In the genomic region with DNA sequence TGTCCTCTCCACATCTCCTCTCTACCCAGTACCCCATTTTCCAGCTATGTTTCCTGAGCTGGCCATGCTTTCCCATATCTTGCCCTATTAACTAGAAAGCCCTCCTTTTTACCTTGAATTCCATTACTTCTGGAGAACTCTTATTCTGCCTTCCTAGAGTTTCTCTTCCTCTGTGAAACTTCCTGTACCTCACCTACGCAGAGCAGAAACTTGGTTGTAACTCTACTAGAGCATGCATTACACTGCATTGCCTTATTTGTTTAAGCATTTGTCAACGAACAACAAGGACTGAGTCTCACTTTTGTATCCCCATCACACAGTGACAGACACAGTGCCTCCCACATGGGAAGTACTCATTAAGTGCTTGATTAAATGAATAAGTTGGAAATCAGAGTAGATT, we compare ENCODE assay signal across 11 cellular contexts. TPM values are rescaled to one million over a fixed set of nuclear protein-coding genes. Genes with fewer than 3 reads are reported as not detected.
DNase-seq lines count a peak whose midpoint lies in the region; ATAC-seq, FAIRE-seq and TF ChIP-seq lines count a peak whose summit lies in the region.
"Had no signal": no experiment of that assay in that cellular context is flagged by ENCODE, and none has a peak within 500 bp of the region (broad histone marks: within the 10 kb centered on the region; RNA-seq: fewer than 3 reads in every experiment).

No MANE protein-coding gene starts in this region.

- H3K4me1 ChIP-seq in IMR-90 (ENCODE audit: control insufficient read depth, insufficient read depth, low read length): peaks cover 27% of the 10 kb centered on the region
- H3K4me1 ChIP-seq in lower lobe of right lung: peaks cover 55% of the 10 kb centered on the region

- H2AFZ ChIP-seq in IMR-90 (replicated peaks; ENCODE audit: low read length, poor library complexity): no peak overlapping the region

- peak overlapping the region; percentile 61; the same call in 1 of the 2 replicates for H3K14ac ChIP-seq in IMR-90 (replicated peaks; ENCODE audit: low read depth, low read length)

- H4K5ac ChIP-seq in IMR-90 (ENCODE audit: low read depth, low read length): no peak overlapping the region

- H3K27ac ChIP-seq in AG04450 (ENCODE audit: low read depth, low read length) (peak overlapping the region; percentile 22), IMR-90 (ENCODE audit: insufficient read depth, low read length) (peak overlapping the region; percentile 91; the same call in 1 of the 2 replicates), lower lobe of right lung (peak overlapping the region; percentile 26)

- peak overlapping the region; percentile 6 to 45; a peak in 2 of 4 replicates for H4K8ac ChIP-seq in IMR-90 (ENCODE audit: low read depth in 2 of 2, low read length in 2 of 2)

- peaks cover 10% of the 10 kb centered on the region for H3K4me1 Mint-ChIP-seq in activated naive CD8-positive, alpha-beta T cell treated with anti-CD3 and anti-CD28 coated beads for 36 hours

- FAIRE-seq in GM18507 (lab: Jason Lieb, UNC): peak; percentile 84

- H3K9me3 ChIP-seq in AG04450 (ENCODE audit: control insufficient read depth, insufficient read depth, low read length): no peaks in the 10 kb centered on the region
- no peaks in the 10 kb centered on the region for H3K9me3 ChIP-seq in IMR-90 (ENCODE audit: control insufficient read depth, insufficient read depth, low read length)
- no peaks in the 10 kb centered on the region for H3K9me3 ChIP-seq in lower lobe of right lung

- H2BK5ac ChIP-seq in IMR-90 (ENCODE audit: low read depth, low read length, poor library complexity, severe bottlenecking): peak overlapping the region; percentile 76

- H3K36me3 ChIP-seq in IMR-90 (ENCODE audit: control insufficient read depth, insufficient read depth, low read length): peaks cover 22% of the 10 kb centered on the region
- peaks cover 6% of the 10 kb centered on the region for H3K36me3 ChIP-seq in lower lobe of right lung

- TF ChIP-seq RAD21 in IMR-90 (IDR thresholded peaks at IDR 0.05; ENCODE audit: low read length): no peak

- no TSS peak for BruUV-seq in IMR-90 (replicated peaks; lab: Mats Ljungman, UMichigan)

- peaks cover 88% of the 10 kb centered on the region for H4K20me1 ChIP-seq in IMR-90 (ENCODE audit: insufficient read depth, low read length)

- intact Hi-C loops in IMR-90 (cut with micrococcal nuclease): no loop called here
- intact Hi-C loops in lower lobe of right lung (cut with DNase I): no loop called here

- CTCF ChIA-PET in AG04450 (lab: Charles Lee): interaction anchor here (1.0 kb wide), 2 partner anchors 94 to 148 kb away, joined by 3 read pairs; no protein-coding TSS in a partner anchor
- CTCF ChIA-PET in IMR-90 (lab: Yijun Ruan, JAX): interaction anchor here (0.6 to 0.9 kb wide), 2 partner anchors 42 to 94 kb away, joined by 3 read pairs; no protein-coding TSS in a partner anchor

- peak overlapping the region; percentile 24; the same call in 1 of the 2 replicates for H3K4ac ChIP-seq in IMR-90 (ENCODE audit: low read depth, low read length)

- dilution Hi-C loops in IMR-90 (cut with HindIII; ENCODE audit: low sequenced_read_pairs, unreplicated experiment): no loop called here

- ATAC-seq in IMR-90 (ENCODE audit: low read depth) (no peak), lower lobe of right lung (peak in 1 of 2 donors; percentile 34), GM18517 (IDR thresholded peaks at IDR 0.05; ENCODE audit: unreplicated experiment) (no peak), GM18873 (IDR thresholded peaks at IDR 0.05; ENCODE audit: low FRiP score, unreplicated experiment) (no peak)
- ATAC-seq: HCT116 had no signal

- TF ChIP-seq CTCF in AG04450 (IDR thresholded peaks at IDR 0.05; ENCODE audit: low read depth, low read length) (no peak), IMR-90 (conservative IDR thresholded peaks at IDR 0.05; ENCODE audit: low read depth, low read length) (no peak), lower lobe of right lung (IDR thresholded peaks at IDR 0.05) (no peak)

- H3K9ac ChIP-seq in IMR-90 (ENCODE audit: low read depth, low read length): no peak overlapping the region

- TF ChIP-seq POLR2A in IMR-90 (IDR thresholded peaks at IDR 0.05; ENCODE audit: low read depth, low read length): no peak

- H2AK5ac ChIP-seq in IMR-90 (ENCODE audit: low read depth, low read length): peak overlapping the region; percentile 29; the same call in 1 of the 2 replicates

- peaks cover 28% of the 10 kb centered on the region for H3K9me1 ChIP-seq in IMR-90 (ENCODE audit: insufficient read depth, low read length)

- H3K9me3 Mint-ChIP-seq in activated naive CD8-positive, alpha-beta T cell treated with anti-CD3 and anti-CD28 coated beads for 36 hours: no peaks in the 10 kb centered on the region

- no peak overlapping the region for H2BK120ac ChIP-seq in IMR-90 (ENCODE audit: low read depth, low read length)

- H3K27me3 ChIP-seq in AG04450 (ENCODE audit: control insufficient read depth, insufficient read depth, low read length): no peaks in the 10 kb centered on the region
- H3K27me3 ChIP-seq in IMR-90 (ENCODE audit: control insufficient read depth, insufficient read depth, low read length): no peaks in the 10 kb centered on the region
- H3K27me3 ChIP-seq in lower lobe of right lung (ENCODE audit: low read depth): no peaks in the 10 kb centered on the region

- no peak overlapping the region for H2AK9ac ChIP-seq in IMR-90 (replicated peaks; ENCODE audit: low read depth, low read length, poor library complexity)

- in situ Hi-C loops in IMR-90 (cut with MboI; ENCODE audit: low sequenced_read_pairs): no loop called here

- no CpG with 5 or more reads among the region's 2 CpGs for WGBS in IMR-90 (ENCODE audit: extremely low coverage in 2 of 2, insufficient read length in 1 of 2), 2 experiments

- POLR2A ChIA-PET in AG04450 (lab: Yijun Ruan, JAX): no interaction called here
- POLR2A ChIA-PET in IMR-90 (lab: Charles Lee; ENCODE audit: unreplicated experiment): no interaction called here

- DNase-seq in AG04450 (ENCODE audit: low read depth, low spot score) (no peak), GM18507 (ENCODE audit: extremely low spot score, insufficient read length, low read depth) (no peak), IMR-90 (no peak), lower lobe of right lung (no peak), foreskin melanocyte (no peak)
- DNase-seq in activated naive CD8-positive, alpha-beta T cell treated with anti-CD3 and anti-CD28 coated beads for 36 hours: no peak
- DNase-seq: kidney glomerular epithelial cell, NCI-H187 treated with DMSO at 0.1 percent for 48 hours had no signal

- H4K91ac ChIP-seq in IMR-90 (ENCODE audit: insufficient read depth, low read depth, low read length): no peak overlapping the region

- H3K27me3 Mint-ChIP-seq in activated naive CD8-positive, alpha-beta T cell treated with anti-CD3 and anti-CD28 coated beads for 36 hours: no peaks in the 10 kb centered on the region

- no peak overlapping the region for H2BK20ac ChIP-seq in IMR-90 (ENCODE audit: low read depth, low read length)

- H3K27ac Mint-ChIP-seq in activated naive CD8-positive, alpha-beta T cell treated with anti-CD3 and anti-CD28 coated beads for 36 hours: no peak overlapping the region

- no peaks in the 10 kb centered on the region for H3K36me3 Mint-ChIP-seq in activated naive CD8-positive, alpha-beta T cell treated with anti-CD3 and anti-CD28 coated beads for 36 hours

- no peak overlapping the region for H2BK15ac ChIP-seq in IMR-90 (ENCODE audit: low read depth, low read length)

- H3K23ac ChIP-seq in IMR-90 (ENCODE audit: low read depth, low read length): peak overlapping the region; percentile 36

- no peak overlapping the region for H3K4me2 ChIP-seq in IMR-90 (ENCODE audit: low read depth, low read length)

- peak overlapping the region; percentile 59; the same call in 1 of the 2 replicates for H3K18ac ChIP-seq in IMR-90 (ENCODE audit: low read depth, low read length)

- no peak overlapping the region for H3K4me3 ChIP-seq in AG04450 (ENCODE audit: low read depth, low read length)
- H3K4me3 ChIP-seq in IMR-90 (ENCODE audit: insufficient read depth, low read depth, low read length): no peak overlapping the region
- no peak overlapping the region for H3K4me3 ChIP-seq in lower lobe of right lung

- no peak overlapping the region for H3K4me3 Mint-ChIP-seq in activated naive CD8-positive, alpha-beta T cell treated with anti-CD3 and anti-CD28 coated beads for 36 hours

- peaks cover 18 to 61% of the 10 kb centered on the region in 2 experiments; a peak in 3 of 4 replicates for H3K79me1 ChIP-seq in IMR-90 (ENCODE audit: low read depth in 1 of 2, low read length in 2 of 2)

- H3K56ac ChIP-seq in IMR-90 (ENCODE audit: extremely low read depth, insufficient read depth, low read length): no peak overlapping the region

TF ChIP-seq in IMR-90, 13 proteins besides CTCF, POLR2A, EP300 and RAD21:
- TF ChIP-seq MAZ (IDR thresholded peaks at IDR 0.05; ENCODE audit: borderline replicate concordance, low read depth, low read length) (no peak), CHD1 (IDR thresholded peaks at IDR 0.05; ENCODE audit: low read depth, low read length) (no peak), SMC3 (IDR thresholded peaks at IDR 0.05; ENCODE audit: low read depth, low read length) (no peak), RFX5 (IDR thresholded peaks at IDR 0.05; ENCODE audit: low read depth, low read length) (no peak), BHLHE40 (IDR thresholded peaks at IDR 0.05; ENCODE audit: low read depth, low read length) (no peak)

RNA-seq across cellular contexts. Expression of a gene that starts 36.4 kb away (rescaled TPM):
- polyA plus RNA-seq in AG04450 (2011; rRNA removed) (313 and 327 TPM in 2 replicates), IMR-90 (2012; rRNA removed) (193 and 227 TPM in 2 replicates)
- polyA minus RNA-seq in AG04450 (2011; rRNA and poly(A)+ RNA removed): 306 and 321 TPM in 2 replicates
- total RNA-seq in IMR-90 (2012; rRNA removed) (283 and 316 TPM in 2 replicates), lower lobe of right lung (106 TPM)
- 85.9 and 102 TPM in 2 replicates for polyA plus RNA-seq in IMR-90 (2012; cell fraction: cytosol; rRNA removed)
- polyA plus RNA-seq in IMR-90 (2012; cell fraction: nucleus; rRNA removed; ENCODE audit: low replicate concordance): 176 and 458 TPM in 2 replicates
- 10 to 100 TPM in 1 of 2 experiments, 1 to 10 TPM in 1; 9.6 to 10.0 TPM for total RNA-seq in activated naive CD8-positive, alpha-beta T cell treated with anti-CD3 and anti-CD28 coated beads for 36 hours

Comparison
In these comparisons a context has a peak if more than half of its experiments do, and no peak if none do; other contexts are left out.
1. H3K27ac ChIP-seq: peak in every context shown above with its lines; median percentile 91 in IMR-90; 26 in lower lobe of right lung; 22 in AG04450.